10 cellular contexts compared by ENCODE assay signal in genomic region chrX:13761606-13762005, GRCh38. TPM values are rescaled to one million over a fixed set of nuclear protein-coding genes. Genes with fewer than 3 reads are reported as not detected.
DNase-seq lines count a peak whose midpoint lies in the region; ATAC-seq and TF ChIP-seq lines count a peak whose summit lies in the region.
"Had no signal": no experiment of that assay in that cellular context is flagged by ENCODE, and none has a peak within 500 bp of the region (broad histone marks: within the 10 kb centered on the region; RNA-seq: fewer than 3 reads in every experiment).

No MANE protein-coding gene starts in this region.

- H3K27me3 Mint-ChIP-seq in WTC11 (ENCODE audit: low read depth), result no peaks in the 10 kb centered on the region

- POLR2A ChIA-PET in WTC11 (lab: Charles Lee), result interaction anchor here (0.6 kb wide), 2 partner anchors 13 to 971 kb away, joined by 4 to 8 read pairs; no protein-coding TSS in a partner anchor

- peaks cover 34% of the 10 kb centered on the region for H3K36me3 Mint-ChIP-seq in WTC11

- peak overlapping the region; percentile 41; the same call in 1 of the 2 replicates for H3K27ac Mint-ChIP-seq in WTC11

- peaks cover 49% of the 10 kb centered on the region for H3K4me1 Mint-ChIP-seq in WTC11

- peak overlapping the region; percentile 20; the same call in 1 of the 2 replicates for H3K4me3 Mint-ChIP-seq in WTC11

- DNase-seq in AG09319 (ENCODE audit: extremely low read depth, low read depth) (peak; percentile 5), GM19240 (ENCODE audit: insufficient read length, low spot score) (peak; percentile 13), WTC11 (ENCODE audit: low spot score) (peak; percentile 16), NCI-H1417 (lab: John Stamatoyannopoulos, UW) (no peak), NCI-H446 (lab: John Stamatoyannopoulos, UW) (no peak), NCI-H146 (lab: John Stamatoyannopoulos, UW) (no peak), DMS 273 treated with DMSO at 0.1 percent for 48 hours (lab: John Stamatoyannopoulos, UW) (no peak)
- DNase-seq: MG63, midbrain had no signal

- no peak for TF ChIP-seq CTCF in AG09319 (IDR thresholded peaks at IDR 0.05; ENCODE audit: low read depth, low read length)
- no peak for TF ChIP-seq CTCF in WTC11 (IDR thresholded peaks at IDR 0.05)

- no peaks in the 10 kb centered on the region for H3K9me3 Mint-ChIP-seq in WTC11

- ATAC-seq in HG03095 (IDR thresholded peaks at IDR 0.05; ENCODE audit: unreplicated experiment), result peak; percentile 74
- ATAC-seq in WTC11, result peak; percentile 83

- CTCF ChIA-PET in WTC11 (lab: Charles Lee), result interaction anchor here (0.6 to 2.0 kb wide), 8 partner anchors 11 to 548 kb away, joined by 3 to 9 read pairs (median 5); partner anchors contain the start of genes GEMIN8, OFD1 and TRAPPC2

TF ChIP-seq in WTC11, 78 proteins besides CTCF, POLR2A, EP300 and RAD21:
- TF ChIP-seq KAT7 (CRISPR knock-in tag; IDR thresholded peaks at IDR 0.05; ENCODE audit: borderline replicate concordance) (no peak), NR2C2 (CRISPR knock-in tag; IDR thresholded peaks at IDR 0.05) (no peak), CREB1 (CRISPR knock-in tag; IDR thresholded peaks at IDR 0.05) (no peak), ZSCAN18 (CRISPR knock-in tag; IDR thresholded peaks at IDR 0.05) (no peak), HMGA2 (CRISPR knock-in tag; IDR thresholded peaks at IDR 0.05) (no peak), AFF4 (CRISPR knock-in tag; IDR thresholded peaks at IDR 0.05; ENCODE audit: borderline replicate concordance) (no peak), ESRRA (CRISPR knock-in tag; IDR thresholded peaks at IDR 0.05; ENCODE audit: borderline replicate concordance) (no peak), IRF1 (CRISPR knock-in tag; IDR thresholded peaks at IDR 0.05) (no peak), ZBTB21 (CRISPR knock-in tag; IDR thresholded peaks at IDR 0.05; ENCODE audit: borderline replicate concordance) (no peak), ATF2 (CRISPR knock-in tag; IDR thresholded peaks at IDR 0.05; ENCODE audit: borderline replicate concordance, low read depth) (no peak), PRRX2 (CRISPR knock-in tag; IDR thresholded peaks at IDR 0.05) (no peak)
- TF ChIP-seq, protein P1, sequence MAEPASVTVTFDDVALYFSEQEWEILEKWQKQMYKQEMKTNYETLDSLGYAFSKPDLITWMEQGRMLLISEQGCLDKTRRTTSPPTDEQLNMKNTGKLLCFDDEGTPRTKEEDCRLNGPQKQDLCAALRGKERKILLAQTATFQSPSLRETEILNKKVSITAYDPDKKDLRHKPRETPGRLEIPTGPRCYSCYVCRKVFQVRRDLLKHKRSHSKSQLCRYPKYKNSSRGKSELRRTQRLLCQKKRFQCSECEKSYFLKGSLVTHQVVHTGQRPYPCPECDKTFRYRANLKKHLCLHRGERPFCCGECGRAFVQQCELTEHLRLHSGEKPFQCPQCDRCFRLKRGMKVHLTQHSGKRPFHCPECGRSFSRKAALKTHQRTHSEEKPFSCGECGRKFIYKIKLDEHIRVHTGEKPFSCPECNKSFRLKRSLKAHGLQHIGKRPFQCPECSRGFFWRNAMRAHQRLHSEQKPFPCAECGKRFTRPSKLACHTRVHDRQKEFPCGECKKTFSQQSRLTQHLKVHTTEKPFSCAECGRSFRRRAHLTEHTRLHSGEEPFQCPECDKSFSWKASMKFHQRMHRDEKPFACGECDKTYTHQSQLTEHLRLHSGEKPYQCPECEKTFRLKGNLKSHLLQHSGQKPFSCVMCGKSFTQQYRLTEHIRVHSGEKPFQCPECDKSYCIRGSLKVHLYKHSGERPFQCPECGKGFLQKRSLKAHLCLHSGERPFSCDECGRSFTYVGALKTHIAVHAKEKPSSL (CRISPR knock-in tag; conservative IDR thresholded peaks at IDR 0.05), result no peak
- TF ChIP-seq, protein P2, sequence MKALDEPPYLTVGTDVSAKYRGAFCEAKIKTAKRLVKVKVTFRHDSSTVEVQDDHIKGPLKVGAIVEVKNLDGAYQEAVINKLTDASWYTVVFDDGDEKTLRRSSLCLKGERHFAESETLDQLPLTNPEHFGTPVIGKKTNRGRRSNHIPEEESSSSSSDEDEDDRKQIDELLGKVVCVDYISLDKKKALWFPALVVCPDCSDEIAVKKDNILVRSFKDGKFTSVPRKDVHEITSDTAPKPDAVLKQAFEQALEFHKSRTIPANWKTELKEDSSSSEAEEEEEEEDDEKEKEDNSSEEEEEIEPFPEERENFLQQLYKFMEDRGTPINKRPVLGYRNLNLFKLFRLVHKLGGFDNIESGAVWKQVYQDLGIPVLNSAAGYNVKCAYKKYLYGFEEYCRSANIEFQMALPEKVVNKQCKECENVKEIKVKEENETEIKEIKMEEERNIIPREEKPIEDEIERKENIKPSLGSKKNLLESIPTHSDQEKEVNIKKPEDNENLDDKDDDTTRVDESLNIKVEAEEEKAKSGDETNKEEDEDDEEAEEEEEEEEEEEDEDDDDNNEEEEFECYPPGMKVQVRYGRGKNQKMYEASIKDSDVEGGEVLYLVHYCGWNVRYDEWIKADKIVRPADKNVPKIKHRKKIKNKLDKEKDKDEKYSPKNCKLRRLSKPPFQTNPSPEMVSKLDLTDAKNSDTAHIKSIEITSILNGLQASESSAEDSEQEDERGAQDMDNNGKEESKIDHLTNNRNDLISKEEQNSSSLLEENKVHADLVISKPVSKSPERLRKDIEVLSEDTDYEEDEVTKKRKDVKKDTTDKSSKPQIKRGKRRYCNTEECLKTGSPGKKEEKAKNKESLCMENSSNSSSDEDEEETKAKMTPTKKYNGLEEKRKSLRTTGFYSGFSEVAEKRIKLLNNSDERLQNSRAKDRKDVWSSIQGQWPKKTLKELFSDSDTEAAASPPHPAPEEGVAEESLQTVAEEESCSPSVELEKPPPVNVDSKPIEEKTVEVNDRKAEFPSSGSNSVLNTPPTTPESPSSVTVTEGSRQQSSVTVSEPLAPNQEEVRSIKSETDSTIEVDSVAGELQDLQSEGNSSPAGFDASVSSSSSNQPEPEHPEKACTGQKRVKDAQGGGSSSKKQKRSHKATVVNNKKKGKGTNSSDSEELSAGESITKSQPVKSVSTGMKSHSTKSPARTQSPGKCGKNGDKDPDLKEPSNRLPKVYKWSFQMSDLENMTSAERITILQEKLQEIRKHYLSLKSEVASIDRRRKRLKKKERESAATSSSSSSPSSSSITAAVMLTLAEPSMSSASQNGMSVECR (CRISPR knock-in tag; IDR thresholded peaks at IDR 0.05; ENCODE audit: borderline replicate concordance), result no peak

RNA-seq across cellular contexts. Expression of gene OFD1, which starts 27.1 kb away (rescaled TPM):
- total RNA-seq in WTC11 (2021), result 22.8 to 25.1 TPM (median 23.4 TPM) in 3 replicates

RNA-seq across cellular contexts. Expression of gene TRAPPC2, which starts 27.2 kb away (rescaled TPM):
- total RNA-seq in WTC11 (2021), result 10.2 to 13.9 TPM (median 10.7 TPM) in 3 replicates

RNA-seq across cellular contexts. Expression of gene GPM6B, which starts 55.3 kb away (rescaled TPM):
- 99.0 to 103 TPM (median 99.8 TPM) in 3 replicates for total RNA-seq in WTC11 (2021)

Comparison
In these comparisons a context has a peak if more than half of its experiments do, and no peak if none do; other contexts are left out.
1. DNase-seq: peak in AG09319 (single experiment), GM19240 (single experiment) and WTC11 (single experiment); none in NCI-H1417 (0 of 3), NCI-H446 (0 of 2), NCI-H146 (single experiment) and DMS 273 treated with DMSO at 0.1 percent for 48 hours (single experiment).